Comparison of ENCODE assay signal across 1 cellular context in the genomic region with DNA sequence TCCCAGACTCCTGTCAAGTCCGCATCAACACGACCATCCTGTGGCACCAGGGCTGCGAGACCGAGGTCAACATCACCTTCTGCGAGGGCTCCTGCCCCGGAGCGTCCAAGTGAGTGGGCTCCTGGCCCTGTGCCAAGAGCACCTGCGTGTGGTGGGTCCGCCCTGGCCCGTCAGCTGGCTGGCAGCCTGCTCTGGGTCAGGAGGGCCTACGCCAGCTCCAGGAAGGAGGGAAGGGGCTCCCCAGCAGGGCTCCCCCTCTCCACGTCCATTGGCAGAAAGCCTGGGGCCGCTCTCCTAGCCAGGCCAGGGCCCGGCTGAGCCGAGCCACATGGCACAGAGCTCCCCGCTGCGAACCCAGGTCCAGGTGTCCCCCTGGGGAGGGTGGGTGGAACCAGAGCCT.
TF ChIP-seq lines count a peak whose summit lies in the region.

No MANE protein-coding gene starts in this region.

TF ChIP-seq in IMR-90, 13 proteins besides CTCF, POLR2A, EP300 and RAD21 (continued from another document):
- TF ChIP-seq, protein P1, sequence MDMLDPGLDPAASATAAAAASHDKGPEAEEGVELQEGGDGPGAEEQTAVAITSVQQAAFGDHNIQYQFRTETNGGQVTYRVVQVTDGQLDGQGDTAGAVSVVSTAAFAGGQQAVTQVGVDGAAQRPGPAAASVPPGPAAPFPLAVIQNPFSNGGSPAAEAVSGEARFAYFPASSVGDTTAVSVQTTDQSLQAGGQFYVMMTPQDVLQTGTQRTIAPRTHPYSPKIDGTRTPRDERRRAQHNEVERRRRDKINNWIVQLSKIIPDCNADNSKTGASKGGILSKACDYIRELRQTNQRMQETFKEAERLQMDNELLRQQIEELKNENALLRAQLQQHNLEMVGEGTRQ (IDR thresholded peaks at IDR 0.05; ENCODE audit: low read depth, low read length), result no peak
- TF ChIP-seq RCOR1 (IDR thresholded peaks at IDR 0.05; ENCODE audit: insufficient replicate concordance, low read length) (no peak), BHLHE40 (IDR thresholded peaks at IDR 0.05; ENCODE audit: low read depth, low read length) (no peak), SMC3 (IDR thresholded peaks at IDR 0.05; ENCODE audit: low read depth, low read length) (no peak)
TF ChIP-seq in IMR-90: peak in this region for 0.
